Comparison of ENCODE assay signal across 1 cellular context in the genomic region with DNA sequence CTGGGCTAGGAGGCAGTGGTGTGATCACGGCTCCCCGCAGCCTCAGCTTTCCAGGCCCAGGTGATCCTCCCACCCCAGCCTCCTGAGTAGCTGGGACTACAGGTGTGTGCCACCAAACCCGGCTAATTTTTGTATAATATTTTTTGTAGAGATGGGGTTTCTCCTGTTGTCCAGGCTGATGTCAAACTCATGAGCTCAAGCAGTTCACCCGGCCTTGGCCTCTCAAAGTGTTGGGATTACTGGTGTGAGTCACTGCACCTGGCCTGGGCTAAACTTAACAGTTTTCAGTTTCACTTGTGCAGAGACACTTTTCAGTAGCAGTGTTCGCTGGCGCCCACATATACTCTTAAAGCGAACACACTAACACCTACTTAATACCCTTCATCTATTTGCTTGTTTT.
TF ChIP-seq lines count a peak whose summit lies in the region.

No MANE protein-coding gene starts in this region.

TF ChIP-seq in WTC11, 78 proteins besides CTCF, POLR2A, EP300 and RAD21 (continued from another document):
- TF ChIP-seq, protein P1, sequence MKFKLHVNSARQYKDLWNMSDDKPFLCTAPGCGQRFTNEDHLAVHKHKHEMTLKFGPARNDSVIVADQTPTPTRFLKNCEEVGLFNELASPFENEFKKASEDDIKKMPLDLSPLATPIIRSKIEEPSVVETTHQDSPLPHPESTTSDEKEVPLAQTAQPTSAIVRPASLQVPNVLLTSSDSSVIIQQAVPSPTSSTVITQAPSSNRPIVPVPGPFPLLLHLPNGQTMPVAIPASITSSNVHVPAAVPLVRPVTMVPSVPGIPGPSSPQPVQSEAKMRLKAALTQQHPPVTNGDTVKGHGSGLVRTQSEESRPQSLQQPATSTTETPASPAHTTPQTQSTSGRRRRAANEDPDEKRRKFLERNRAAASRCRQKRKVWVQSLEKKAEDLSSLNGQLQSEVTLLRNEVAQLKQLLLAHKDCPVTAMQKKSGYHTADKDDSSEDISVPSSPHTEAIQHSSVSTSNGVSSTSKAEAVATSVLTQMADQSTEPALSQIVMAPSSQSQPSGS (CRISPR knock-in tag; IDR thresholded peaks at IDR 0.05; ENCODE audit: borderline replicate concordance, low read depth) = no peak
- no peak for TF ChIP-seq NR3C1 (CRISPR knock-in tag; conservative IDR thresholded peaks at IDR 0.05; ENCODE audit: low read depth)
- TF ChIP-seq, protein P2, sequence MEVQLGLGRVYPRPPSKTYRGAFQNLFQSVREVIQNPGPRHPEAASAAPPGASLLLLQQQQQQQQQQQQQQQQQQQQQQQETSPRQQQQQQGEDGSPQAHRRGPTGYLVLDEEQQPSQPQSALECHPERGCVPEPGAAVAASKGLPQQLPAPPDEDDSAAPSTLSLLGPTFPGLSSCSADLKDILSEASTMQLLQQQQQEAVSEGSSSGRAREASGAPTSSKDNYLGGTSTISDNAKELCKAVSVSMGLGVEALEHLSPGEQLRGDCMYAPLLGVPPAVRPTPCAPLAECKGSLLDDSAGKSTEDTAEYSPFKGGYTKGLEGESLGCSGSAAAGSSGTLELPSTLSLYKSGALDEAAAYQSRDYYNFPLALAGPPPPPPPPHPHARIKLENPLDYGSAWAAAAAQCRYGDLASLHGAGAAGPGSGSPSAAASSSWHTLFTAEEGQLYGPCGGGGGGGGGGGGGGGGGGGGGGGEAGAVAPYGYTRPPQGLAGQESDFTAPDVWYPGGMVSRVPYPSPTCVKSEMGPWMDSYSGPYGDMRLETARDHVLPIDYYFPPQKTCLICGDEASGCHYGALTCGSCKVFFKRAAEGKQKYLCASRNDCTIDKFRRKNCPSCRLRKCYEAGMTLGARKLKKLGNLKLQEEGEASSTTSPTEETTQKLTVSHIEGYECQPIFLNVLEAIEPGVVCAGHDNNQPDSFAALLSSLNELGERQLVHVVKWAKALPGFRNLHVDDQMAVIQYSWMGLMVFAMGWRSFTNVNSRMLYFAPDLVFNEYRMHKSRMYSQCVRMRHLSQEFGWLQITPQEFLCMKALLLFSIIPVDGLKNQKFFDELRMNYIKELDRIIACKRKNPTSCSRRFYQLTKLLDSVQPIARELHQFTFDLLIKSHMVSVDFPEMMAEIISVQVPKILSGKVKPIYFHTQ (CRISPR knock-in tag; IDR thresholded peaks at IDR 0.05) = no peak
- TF ChIP-seq, protein P3, sequence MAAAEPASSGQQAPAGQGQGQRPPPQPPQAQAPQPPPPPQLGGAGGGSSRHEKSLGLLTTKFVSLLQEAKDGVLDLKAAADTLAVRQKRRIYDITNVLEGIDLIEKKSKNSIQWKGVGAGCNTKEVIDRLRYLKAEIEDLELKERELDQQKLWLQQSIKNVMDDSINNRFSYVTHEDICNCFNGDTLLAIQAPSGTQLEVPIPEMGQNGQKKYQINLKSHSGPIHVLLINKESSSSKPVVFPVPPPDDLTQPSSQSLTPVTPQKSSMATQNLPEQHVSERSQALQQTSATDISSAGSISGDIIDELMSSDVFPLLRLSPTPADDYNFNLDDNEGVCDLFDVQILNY (CRISPR knock-in tag; IDR thresholded peaks at IDR 0.05) = no peak
